Comparison of ENCODE assay signal across 26 cellular contexts in the genomic region with DNA sequence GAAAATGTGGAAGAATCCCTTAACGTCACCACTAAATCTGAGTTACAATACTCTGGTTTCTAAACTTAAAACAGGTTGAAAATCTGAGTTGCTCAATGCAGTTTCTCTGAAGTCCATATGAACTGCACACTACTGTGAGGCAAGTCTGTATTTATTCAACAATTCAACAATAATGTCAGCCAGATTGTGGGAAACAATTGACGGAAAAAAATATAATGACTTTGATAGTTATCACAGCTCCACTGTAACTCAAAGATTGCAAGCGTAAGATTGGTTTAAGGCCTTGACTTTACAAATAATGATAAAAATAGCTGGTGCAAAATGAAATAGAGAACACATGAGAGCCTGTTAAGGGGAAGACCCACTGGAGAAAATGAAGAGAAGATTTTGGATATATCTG.
DNase-seq lines count a peak whose midpoint lies in the region; ATAC-seq and TF ChIP-seq lines count a peak whose summit lies in the region.
"Had no signal": no experiment of that assay in that cellular context is flagged by ENCODE, and none has a peak within 500 bp of the region (broad histone marks: within the 10 kb centered on the region; RNA-seq: fewer than 3 reads in every experiment).

No MANE protein-coding gene starts in this region.

- H3K27me3 ChIP-seq in heart right ventricle: no peaks in the 10 kb centered on the region
- H3K27me3 ChIP-seq: BE2C, BLaER1 had no signal

- peak overlapping the region in 4 of 10 donors; percentile 7 to 45 (median 26) for H3K27ac ChIP-seq in heart right ventricle
- H3K27ac ChIP-seq: BLaER1 had no signal

- H3K27me3 Mint-ChIP-seq in natural killer cell treated with Interleukin-12 subunit alpha and Interleukin-12 subunit beta and Interleukin-15 and Interleukin-18, amount 100 ng/mL, for 72 hours: peaks cover 10 to 34% of the 10 kb centered on the region in 2 donors

- intact Hi-C loops in heart right ventricle (cut with DNase I): loop anchor here in 1 of 10 donors (5.0 kb wide), 1 partner anchor 1597 kb away; no protein-coding TSS in a partner anchor
- intact Hi-C loops in Right ventricle myocardium superior (cut with DNase I): no loop called here

- H3K27ac Mint-ChIP-seq in natural killer cell treated with Interleukin-12 subunit alpha and Interleukin-12 subunit beta and Interleukin-15 and Interleukin-18, amount 100 ng/mL, for 72 hours: no peak overlapping the region
- H3K27ac Mint-ChIP-seq: CD14-positive monocyte; CD4-positive, alpha-beta memory T cell; CD4-positive, CD25-positive, alpha-beta regulatory T cell; CD8-positive, alpha-beta memory T cell had no signal

- H3K36me3 Mint-ChIP-seq in natural killer cell treated with Interleukin-12 subunit alpha and Interleukin-12 subunit beta and Interleukin-15 and Interleukin-18, amount 100 ng/mL, for 72 hours: no peaks in the 10 kb centered on the region
- H3K36me3 Mint-ChIP-seq: CD14-positive monocyte; CD4-positive, alpha-beta memory T cell; CD4-positive, CD25-positive, alpha-beta regulatory T cell had no signal

- no peaks in the 10 kb centered on the region for H3K36me3 ChIP-seq in heart right ventricle
- H3K36me3 ChIP-seq: BE2C, BLaER1 had no signal

- H3K9me3 Mint-ChIP-seq in natural killer cell treated with Interleukin-12 subunit alpha and Interleukin-12 subunit beta and Interleukin-15 and Interleukin-18, amount 100 ng/mL, for 72 hours: no peaks in the 10 kb centered on the region
- H3K9me3 Mint-ChIP-seq: CD14-positive monocyte; CD8-positive, alpha-beta memory T cell had no signal

- peaks cover 0 to 64% (median 14%) of the 10 kb centered on the region in 9 donors for H3K4me1 ChIP-seq in heart right ventricle
- H3K4me1 ChIP-seq: BE2C had no signal

- H3K9me3 ChIP-seq in heart right ventricle: no peaks in the 10 kb centered on the region
- H3K9me3 ChIP-seq: BE2C, BLaER1 had no signal

- peaks cover 3 to 5% of the 10 kb centered on the region in 2 donors for H3K4me1 Mint-ChIP-seq in natural killer cell treated with Interleukin-12 subunit alpha and Interleukin-12 subunit beta and Interleukin-15 and Interleukin-18, amount 100 ng/mL, for 72 hours (ENCODE audit: low read depth in 2 of 2)
- H3K4me1 Mint-ChIP-seq: CD14-positive monocyte had no signal

- peak in 5 of 8 donors; percentile 47 to 75 (median 64) for ATAC-seq in heart right ventricle
- no peak for ATAC-seq in Right ventricle myocardium superior (ENCODE audit: poor library complexity)
- no peak for ATAC-seq in natural killer cell treated with Interleukin-12 subunit alpha and Interleukin-12 subunit beta and Interleukin-15 and Interleukin-18, amount 100 ng/mL, for 72 hours
- no peak for ATAC-seq in GM18520 (IDR thresholded peaks at IDR 0.05; ENCODE audit: unreplicated experiment)
- ATAC-seq: GM12878 had no signal

- no peak for TF ChIP-seq CTCF in heart right ventricle (IDR thresholded peaks at IDR 0.05)

- WGBS in heart right ventricle, 2 donors: 59 to 68% methylated on average over 3 of the region's 3 CpGs

- H3K4me3 ChIP-seq in heart right ventricle: no peak overlapping the region
- H3K4me3 ChIP-seq: BLaER1, GM12878 had no signal

- DNase-seq in heart right ventricle (no peak), Right ventricle myocardium superior (no peak), dermis blood vessel endothelial cell (peak; percentile 80), dermis microvascular lymphatic vessel endothelial cell (ENCODE audit: low read depth in 2 of 2) (peak; percentile 10 to 84), lung microvascular endothelial cell (ENCODE audit: low read depth in 2 of 2) (peak; percentile 55 to 58), globus pallidus (ENCODE audit: low spot score) (no peak)
- DNase-seq in natural killer cell treated with Interleukin-12 subunit alpha and Interleukin-12 subunit beta and Interleukin-15 and Interleukin-18, amount 100 ng/mL, for 72 hours (ENCODE audit: low spot score): no peak
- DNase-seq: 8988T; ACHN; BE2C; C1 segment of cervical spinal cord; CD4-positive, alpha-beta memory T cell; CD4-positive, CD25-positive, alpha-beta regulatory T cell; CD8-positive, alpha-beta memory T cell; COR-L47; DMS 273 treated with DMSO at 0.1 percent for 48 hours; DMS153; DMS53; DMS79; DND-41; EL; GDM1 had no signal

- H3K4me3 Mint-ChIP-seq in natural killer cell treated with Interleukin-12 subunit alpha and Interleukin-12 subunit beta and Interleukin-15 and Interleukin-18, amount 100 ng/mL, for 72 hours: no peak overlapping the region
- H3K4me3 Mint-ChIP-seq: CD14-positive monocyte; CD4-positive, alpha-beta memory T cell; CD4-positive, CD25-positive, alpha-beta regulatory T cell; CD8-positive, alpha-beta memory T cell had no signal

Comparison
In these comparisons a context has a peak if more than half of its experiments do, and no peak if none do; other contexts are left out.
1. ATAC-seq: peak in heart right ventricle (5 of 8); none in Right ventricle myocardium superior (single experiment), natural killer cell treated with Interleukin-12 subunit alpha and Interleukin-12 subunit beta and Interleukin-15 and Interleukin-18, amount 100 ng/mL, for 72 hours (0 of 2) and GM18520 (single experiment).
2. DNase-seq: peak in dermis blood vessel endothelial cell (single experiment), dermis microvascular lymphatic vessel endothelial cell (2 of 2) and lung microvascular endothelial cell (2 of 2); none in heart right ventricle (0 of 2), Right ventricle myocardium superior (single experiment), natural killer cell treated with Interleukin-12 subunit alpha and Interleukin-12 subunit beta and Interleukin-15 and Interleukin-18, amount 100 ng/mL, for 72 hours (single experiment) and globus pallidus (single experiment).